ENCODE assay signal across 16 cellular contexts in genomic region chr10:111784936-111785465, GRCh38.
"Had no signal": no experiment of that assay in that cellular context is flagged by ENCODE, and none has a peak within 500 bp of the region (broad histone marks: within the 10 kb centered on the region; RNA-seq: fewer than 3 reads in every experiment).

No MANE protein-coding gene starts in this region.

- H3K27ac ChIP-seq: colonic mucosa, esophagus squamous epithelium, neutrophil, psoas muscle, sigmoid colon, skin epidermis, stomach had no signal

- DNase-seq: colonic mucosa; dermis blood vessel endothelial cell; esophagus squamous epithelium; foreskin fibroblast; islet precursor cell; mammary epithelial cell; naive thymus-derived CD4-positive, alpha-beta T cell; psoas muscle; sigmoid colon; stimulated activated CD4-positive, alpha-beta T cell treated with anti-CD3 and anti-CD28 coated beads, Interleukin-2, amount 100 ng/mL, for 24 hours; stimulated activated naive CD4-positive, alpha-beta T cell; stomach; trophoblast cell had no signal

- H3K27ac Mint-ChIP-seq: naive thymus-derived CD4-positive, alpha-beta T cell had no signal

- H3K4me1 ChIP-seq: colonic mucosa, esophagus squamous epithelium, psoas muscle, sigmoid colon, stomach had no signal

- H3K36me3 ChIP-seq: colonic mucosa, esophagus squamous epithelium, neutrophil, sigmoid colon, stomach had no signal

- H3K36me3 Mint-ChIP-seq: naive thymus-derived CD4-positive, alpha-beta T cell had no signal

- H3K27me3 ChIP-seq: colonic mucosa, esophagus squamous epithelium, neutrophil, sigmoid colon, stomach had no signal

- H3K4me1 Mint-ChIP-seq: naive thymus-derived CD4-positive, alpha-beta T cell had no signal

- H3K4me3 Mint-ChIP-seq: naive thymus-derived CD4-positive, alpha-beta T cell had no signal

- H3K4me3 ChIP-seq: colonic mucosa, esophagus squamous epithelium, psoas muscle, sigmoid colon, skin epidermis, stomach had no signal

- ATAC-seq: left lobe of liver; naive thymus-derived CD4-positive, alpha-beta T cell; psoas muscle had no signal

- H3K9me3 ChIP-seq: colonic mucosa, esophagus squamous epithelium, neutrophil, psoas muscle, sigmoid colon, stomach had no signal
